9 cellular contexts compared by ENCODE assay signal in the genomic region with DNA sequence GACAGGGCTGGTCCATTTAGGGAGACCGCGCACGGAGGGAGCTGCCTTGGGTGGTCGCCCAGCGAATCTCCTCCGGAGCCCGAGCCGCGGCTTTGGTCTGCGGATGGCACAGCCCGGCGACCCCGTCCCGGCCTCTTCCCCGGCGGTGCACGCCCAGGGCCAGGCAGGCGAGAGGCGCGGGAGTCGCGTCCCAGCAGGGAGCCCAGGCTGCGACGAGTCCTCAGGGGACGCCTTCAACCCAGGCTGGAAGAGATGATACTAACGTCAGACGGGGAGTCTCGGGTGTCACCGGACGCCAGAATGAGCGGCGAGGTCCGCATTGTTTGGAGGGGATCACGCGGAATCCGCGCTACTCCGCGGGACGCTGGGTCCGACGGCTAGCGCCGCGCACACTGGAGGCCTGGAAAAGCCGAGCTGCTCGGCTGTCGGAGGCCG. TPM values are rescaled to one million over a fixed set of nuclear protein-coding genes. Genes with fewer than 3 reads are reported as not detected.
A peak's percentile ranks its signal among the peaks of the same experiment; 100 is the strongest.
DNase-seq lines count a peak whose midpoint lies in the region; ATAC-seq and TF ChIP-seq lines count a peak whose summit lies in the region.
"Had no signal": no experiment of that assay in that cellular context is flagged by ENCODE, and none has a peak within 500 bp of the region (broad histone marks: within the 10 kb centered on the region; RNA-seq: fewer than 3 reads in every experiment).

No MANE protein-coding gene starts in this region.

- H3K36me3 ChIP-seq in adipocyte (ENCODE audit: control insufficient read depth, insufficient read depth, low read length, severe bottlenecking) (no peaks in the 10 kb centered on the region), left lung (no peaks in the 10 kb centered on the region), subcutaneous abdominal adipose tissue (ENCODE audit: control insufficient read depth in 5 of 5, insufficient read depth in 5 of 5, low read length in 5 of 5) (no peaks in the 10 kb centered on the region)
- H3K36me3 ChIP-seq: vagina had no signal

- H3K4me3 Mint-ChIP-seq in activated CD4-positive, alpha-beta T cell treated with anti-CD3 and anti-CD28 coated beads, Interleukin-2, amount 10 ng/mL, durations not matched to agents 24 days and 14 days = peak overlapping the region; percentile 74

- DNase-seq in activated CD4-positive, alpha-beta T cell treated with anti-CD3 and anti-CD28 coated beads, Interleukin-2, amount 10 ng/mL, durations not matched to agents 24 days and 14 days = no peak
- DNase-seq in activated CD4-positive, alpha-beta T cell treated with anti-CD3 and anti-CD28 coated beads for 4 hours = no peak
- DNase-seq in adipocyte (ENCODE audit: low read depth) = no peak
- peak in 1 of 2 donors; percentile 80 for DNase-seq in left lung
- DNase-seq in DMS 273 (lab: John Stamatoyannopoulos, UW; ENCODE audit: unreplicated experiment) = no peak
- no peak for DNase-seq in EL

- no peaks in the 10 kb centered on the region for H3K9me3 Mint-ChIP-seq in activated CD4-positive, alpha-beta T cell treated with anti-CD3 and anti-CD28 coated beads, Interleukin-2, amount 10 ng/mL, durations not matched to agents 24 days and 14 days

- H3K4me1 Mint-ChIP-seq in activated CD4-positive, alpha-beta T cell treated with anti-CD3 and anti-CD28 coated beads, Interleukin-2, amount 10 ng/mL, durations not matched to agents 24 days and 14 days = peaks cover 10% of the 10 kb centered on the region

- H3K27ac Mint-ChIP-seq in activated CD4-positive, alpha-beta T cell treated with anti-CD3 and anti-CD28 coated beads, Interleukin-2, amount 10 ng/mL, durations not matched to agents 24 days and 14 days = no peak overlapping the region

- H3K9ac ChIP-seq in adipocyte (ENCODE audit: low read length) (no peak overlapping the region), subcutaneous abdominal adipose tissue (ENCODE audit: low read length in 5 of 5) (no peak overlapping the region)

- no peaks in the 10 kb centered on the region for H3K36me3 Mint-ChIP-seq in activated CD4-positive, alpha-beta T cell treated with anti-CD3 and anti-CD28 coated beads, Interleukin-2, amount 10 ng/mL, durations not matched to agents 24 days and 14 days (ENCODE audit: low read depth)

- no peak for TF ChIP-seq CTCF in left lung (IDR thresholded peaks at IDR 0.05)

- H3K4me3 ChIP-seq in adipocyte (ENCODE audit: low read length) (peak overlapping the region; percentile 59), left lung (peak overlapping the region; percentile 28 to 40), subcutaneous abdominal adipose tissue (ENCODE audit: low read depth in 1 of 5, low read length in 5 of 5) (peak overlapping the region in 4 of 5 donors; percentile 17 to 58 (median 34))

- peak; percentile 21 for ATAC-seq in left lung
- ATAC-seq in HG03469 (IDR thresholded peaks at IDR 0.05; ENCODE audit: unreplicated experiment) = no peak

- intact Hi-C loops in activated CD4-positive, alpha-beta T cell treated with anti-CD3 and anti-CD28 coated beads, Interleukin-2, amount 10 ng/mL, durations not matched to agents 24 days and 14 days (cut with micrococcal nuclease) = loop anchor here (10.0 kb wide), 1 partner anchor 128 kb away; no protein-coding TSS in a partner anchor
- intact Hi-C loops in left lung (cut with DNase I) = no loop called here

- H3K4me1 ChIP-seq in adipocyte (ENCODE audit: control insufficient read depth, insufficient read depth, low read length) (no peaks in the 10 kb centered on the region), left lung (peaks cover 8 to 18% of the 10 kb centered on the region in 2 donors), subcutaneous abdominal adipose tissue (ENCODE audit: control insufficient read depth in 5 of 5, insufficient read depth in 5 of 5, low read length in 5 of 5) (peaks cover 0 to 18% (median 13%) of the 10 kb centered on the region in 5 donors)

- H3K27me3 ChIP-seq in adipocyte (replicated peaks; ENCODE audit: control insufficient read depth, insufficient read depth, low read length) (peaks cover 58% of the 10 kb centered on the region), left lung (peaks cover 17 to 65% of the 10 kb centered on the region in 2 donors), subcutaneous abdominal adipose tissue (ENCODE audit: control insufficient read depth in 5 of 5, insufficient read depth in 4 of 5, low read length in 5 of 5) (peaks cover 22 to 42% (median 30%) of the 10 kb centered on the region in 5 donors)
- H3K27me3 ChIP-seq: vagina had no signal

- H3K9me3 ChIP-seq in adipocyte (ENCODE audit: control insufficient read depth, low read length) (no peaks in the 10 kb centered on the region), left lung (no peaks in the 10 kb centered on the region), subcutaneous abdominal adipose tissue (ENCODE audit: control insufficient read depth in 5 of 5, low read length in 5 of 5) (no peaks in the 10 kb centered on the region)
- H3K9me3 ChIP-seq: vagina had no signal

- H3K27ac ChIP-seq in left lung (no peak overlapping the region), subcutaneous abdominal adipose tissue (ENCODE audit: low read depth, low read length) (no peak overlapping the region)
- H3K27ac ChIP-seq: vagina had no signal

- peaks cover 71% of the 10 kb centered on the region for H3K27me3 Mint-ChIP-seq in activated CD4-positive, alpha-beta T cell treated with anti-CD3 and anti-CD28 coated beads, Interleukin-2, amount 10 ng/mL, durations not matched to agents 24 days and 14 days

RNA-seq across cellular contexts. Expression of a gene that starts 0.9 kb away (rescaled TPM):
- 0.07 and 0.12 TPM in 2 replicates for total RNA-seq in activated CD4-positive, alpha-beta T cell treated with anti-CD3 and anti-CD28 coated beads, Interleukin-2, amount 10 ng/mL, durations not matched to agents 24 days and 14 days
- 10 to 100 TPM; 14.1 to 15.2 TPM for total RNA-seq in left lung

Comparison
In these comparisons a context has a peak if more than half of its experiments do, and no peak if none do; other contexts are left out.
1. RNA of a gene that starts 0.9 kb away (total RNA-seq): 14.1 to 15.2 TPM in left lung; 0.07 to 0.12 TPM in activated CD4-positive, alpha-beta T cell treated with anti-CD3 and anti-CD28 coated beads, Interleukin-2, amount 10 ng/mL, durations not matched to agents 24 days and 14 days; every median in the first group is over 10 times any median in the second.
2. Peak in every context shown above with its lines, with median percentiles within 50 percentile points of each other: H3K4me3 ChIP-seq.